Comparison of ENCODE assay signal across 1 cellular context in the genomic region with DNA sequence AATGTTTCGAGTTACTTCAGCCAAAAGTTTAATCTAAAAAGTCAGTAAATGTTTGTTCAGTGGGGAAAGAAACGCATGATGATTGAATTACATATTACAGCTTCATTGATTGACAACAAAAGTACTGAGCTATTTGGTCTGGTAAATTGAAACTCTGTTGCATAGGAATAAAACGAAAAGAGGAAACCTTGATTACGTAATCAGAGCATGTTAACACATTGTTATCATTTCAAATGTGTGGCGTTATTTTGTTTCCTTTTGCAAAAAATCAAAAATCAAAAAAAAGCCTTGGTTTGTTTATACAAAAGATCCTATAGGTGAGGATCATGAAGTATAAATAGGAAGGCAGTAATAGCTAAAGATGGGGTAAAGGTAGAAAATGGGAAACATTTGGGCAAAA.
TF ChIP-seq lines count a peak whose summit lies in the region.

No MANE protein-coding gene starts in this region.

TF ChIP-seq in HepG2, 621 proteins besides CTCF, POLR2A, EP300 and RAD21 (continued from another document):
- no peak for TF ChIP-seq CSRNP1 (CRISPR knock-in tag; IDR thresholded peaks at IDR 0.05)
- TF ChIP-seq RARA (CRISPR knock-in tag; IDR thresholded peaks at IDR 0.05): no peak
- TF ChIP-seq PHF20 (CRISPR knock-in tag; IDR thresholded peaks at IDR 0.05): no peak
- peak; percentile 27; the same call in 1 of the 2 replicates for TF ChIP-seq CREB1 (IDR thresholded peaks at IDR 0.05)
- TF ChIP-seq CREB1 (CRISPR knock-in tag; IDR thresholded peaks at IDR 0.05): no peak
